Comparison of ENCODE assay signal across 25 cellular contexts in the genomic region with DNA sequence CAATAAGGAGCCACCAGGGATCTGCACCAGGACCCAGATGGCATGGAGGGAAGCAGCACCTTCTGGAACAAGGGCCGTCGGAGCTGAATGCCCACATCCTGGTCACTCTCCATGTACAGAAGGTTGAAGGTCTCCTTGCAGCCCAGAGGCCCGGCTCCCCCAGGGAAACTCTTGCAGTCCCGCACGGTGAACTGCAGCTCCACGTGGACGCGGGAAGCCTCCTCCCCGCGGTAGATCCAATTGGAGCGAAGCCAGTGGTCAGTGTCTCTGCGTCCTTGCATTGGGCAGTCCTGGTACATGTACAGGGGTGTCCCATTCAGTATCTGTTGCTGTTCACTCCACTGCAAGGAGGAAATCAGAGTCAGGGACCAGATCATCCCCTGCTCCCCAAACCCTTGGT. TPM values are rescaled to one million over a fixed set of nuclear protein-coding genes. Genes with fewer than 3 reads are reported as not detected.
"Had no signal": no experiment of that assay in that cellular context is flagged by ENCODE, and none has a peak within 500 bp of the region (broad histone marks: within the 10 kb centered on the region; RNA-seq: fewer than 3 reads in every experiment).

No MANE protein-coding gene starts in this region.

- H3K4me1 ChIP-seq: colonic mucosa, psoas muscle, sigmoid colon, transverse colon had no signal

- H3K27me3 Mint-ChIP-seq: naive thymus-derived CD8-positive, alpha-beta T cell had no signal

- H3K9me3 Mint-ChIP-seq: naive thymus-derived CD8-positive, alpha-beta T cell had no signal

- H3K36me3 ChIP-seq: colonic mucosa, sigmoid colon, thoracic aorta, transverse colon had no signal

- H3K9me3 ChIP-seq: colonic mucosa, psoas muscle, sigmoid colon, stomach, thoracic aorta, transverse colon had no signal

- H3K27ac ChIP-seq: colonic mucosa, psoas muscle, sigmoid colon, skin epidermis, stomach, thoracic aorta, transverse colon had no signal

- ATAC-seq: naive thymus-derived CD8-positive, alpha-beta T cell; psoas muscle had no signal

- H3K4me3 ChIP-seq: colonic mucosa, psoas muscle, sigmoid colon, skin epidermis, stomach, thoracic aorta, transverse colon had no signal

- H3K27me3 ChIP-seq: colonic mucosa, sigmoid colon, stomach, transverse colon had no signal

- DNase-seq: cerebellar nuclear complex; colonic mucosa; effector CD4-positive, alpha-beta T cell; foreskin melanocyte; head of caudate nucleus; hippocampal formation; mammary epithelial cell; naive thymus-derived CD8-positive, alpha-beta T cell; psoas muscle; retina; sigmoid colon; stimulated activated CD4-positive, alpha-beta T cell treated with anti-CD3 and anti-CD28 coated beads, Interleukin-12 subunit alpha, Interleukin-12 subunit beta, amount 100 ng/mL, for 4 hours; stimulated activated naive CD4-positive, alpha-beta T cell; stomach; substantia nigra; transverse colon had no signal

RNA-seq across cellular contexts. Expression of gene EPHA1, which starts 7.4 kb away (rescaled TPM):
- total RNA-seq: dermis microvascular lymphatic vessel endothelial cell, osteocyte had no signal
- polyA plus RNA-seq: neural cell had no signal

RNA-seq across cellular contexts. Expression of gene TAS2R60, which starts 42.0 kb away (rescaled TPM):
- total RNA-seq: colonic mucosa, dermis microvascular lymphatic vessel endothelial cell, kidney epithelial cell, lower leg skin, osteocyte, psoas muscle, sigmoid colon, stomach, transverse colon had no signal
- polyA plus RNA-seq: esophagus, mammary epithelial cell, neural cell, psoas muscle, sigmoid colon, stomach, urinary bladder had no signal
